In the genomic region with DNA sequence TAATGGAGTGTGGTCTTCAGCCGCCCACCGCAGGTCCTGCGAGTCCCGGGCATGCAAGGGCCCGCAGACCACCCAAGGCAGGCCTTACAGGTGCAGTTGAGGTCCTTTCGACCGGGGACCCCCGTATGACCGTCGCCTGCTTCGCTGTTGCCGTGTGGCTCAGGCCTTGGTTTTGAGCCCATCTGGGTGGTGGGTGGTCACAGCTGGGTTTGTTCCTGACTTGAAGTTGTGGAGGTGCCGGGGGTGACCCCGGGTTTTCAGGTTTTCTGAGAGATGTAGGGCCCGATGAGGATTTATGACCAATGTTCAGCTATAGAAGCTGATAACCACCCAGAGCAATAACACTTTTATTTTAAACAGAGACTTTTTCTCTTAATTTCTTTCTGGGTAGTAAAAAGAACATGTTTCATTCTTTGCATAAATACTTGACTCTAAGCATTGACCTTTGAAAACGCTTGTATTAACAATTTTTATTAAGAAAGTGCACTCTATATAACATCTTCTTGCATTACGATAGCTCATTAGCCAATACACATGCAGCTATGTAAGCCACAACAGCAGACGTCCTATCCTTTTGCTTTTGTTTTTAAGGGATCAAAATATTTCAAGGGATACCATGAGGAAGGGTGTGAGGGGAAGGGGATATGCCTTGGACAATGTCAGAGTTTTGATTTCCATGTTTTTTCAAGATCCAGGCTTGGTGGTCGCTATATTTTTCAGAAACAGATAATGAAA, we compare ENCODE assay signal across 19 cellular contexts. TPM values are rescaled to one million over a fixed set of nuclear protein-coding genes. Genes with fewer than 3 reads are reported as not detected.
A peak's percentile ranks its signal among the peaks of the same experiment; 100 is the strongest.
DNase-seq lines count a peak whose midpoint lies in the region; ATAC-seq and TF ChIP-seq lines count a peak whose summit lies in the region.
"Had no signal": no experiment of that assay in that cellular context is flagged by ENCODE, and none has a peak within 500 bp of the region (broad histone marks: within the 10 kb centered on the region; RNA-seq: fewer than 3 reads in every experiment).

No MANE protein-coding gene starts in this region.

- H3K4me3 ChIP-seq in GM23338 (peak overlapping the region; percentile 75), adipocyte (ENCODE audit: low read length) (peak overlapping the region; percentile 83), foreskin fibroblast (ENCODE audit: low read depth in 1 of 2, low read length in 2 of 2) (peak overlapping the region; percentile 41 to 46), skeletal muscle satellite cell (ENCODE audit: low read length) (peak overlapping the region; percentile 79)

- H3K27ac ChIP-seq in GM23338 (ENCODE audit: low read depth), result no peak overlapping the region
- H3K27ac ChIP-seq: KMS-11 had no signal

- peaks cover 3% of the 10 kb centered on the region; the same call in 1 of the 2 replicates for H4K20me1 ChIP-seq in GM23338 (replicated peaks; ENCODE audit: insufficient read depth)

- H3K9me3 ChIP-seq in adipocyte (ENCODE audit: control insufficient read depth, low read length) (no peaks in the 10 kb centered on the region), skeletal muscle satellite cell (replicated peaks; ENCODE audit: low read length) (no peaks in the 10 kb centered on the region)

- H3K4me1 ChIP-seq in GM23338 (ENCODE audit: insufficient read depth) (peaks cover 20% of the 10 kb centered on the region), adipocyte (ENCODE audit: control insufficient read depth, insufficient read depth, low read length) (peaks cover 51% of the 10 kb centered on the region), skeletal muscle satellite cell (ENCODE audit: control insufficient read depth, insufficient read depth, low read length) (peaks cover 89% of the 10 kb centered on the region)

- H3K4me1 Mint-ChIP-seq in GM23338, result peaks cover 34% of the 10 kb centered on the region
- H3K4me1 Mint-ChIP-seq in stimulated activated naive CD8-positive, alpha-beta T cell treated with anti-CD3 and anti-CD28 coated beads, Interleukin-15, amount 100 ng/mL, for 72 hours, result peaks cover 23% of the 10 kb centered on the region

- peaks cover 7% of the 10 kb centered on the region for H3F3A ChIP-seq in GM23338 (replicated peaks; ENCODE audit: low read depth)

- H3K4me3 Mint-ChIP-seq in GM23338, result peak overlapping the region; percentile 81
- H3K4me3 Mint-ChIP-seq in stimulated activated naive CD8-positive, alpha-beta T cell treated with anti-CD3 and anti-CD28 coated beads, Interleukin-15, amount 100 ng/mL, for 72 hours, result no peak overlapping the region
- H3K4me3 Mint-ChIP-seq: activated CD8-positive, alpha-beta memory T cell treated with anti-CD3 and anti-CD28 coated beads, Interleukin-2, amount 10 ng/mL, durations not matched to agents 7 days and 5 days; activated naive CD4-positive, alpha-beta T cell treated with anti-CD3 and anti-CD28 coated beads for 36 hours; immature natural killer cell had no signal

- H3K79me2 ChIP-seq in GM23338 (replicated peaks; ENCODE audit: insufficient read depth), result no peaks in the 10 kb centered on the region

- ATAC-seq in GM23338 (no peak), GM18909 (IDR thresholded peaks at IDR 0.05; ENCODE audit: poor library complexity, unreplicated experiment) (no peak)
- ATAC-seq in stimulated activated naive CD8-positive, alpha-beta T cell treated with anti-CD3 and anti-CD28 coated beads, Interleukin-15, amount 100 ng/mL, for 72 hours, result no peak
- ATAC-seq: activated CD8-positive, alpha-beta memory T cell treated with anti-CD3 and anti-CD28 coated beads, Interleukin-2, amount 10 ng/mL, durations not matched to agents 7 days and 5 days; esophagus mucosa had no signal

- no peak overlapping the region for H3K27ac Mint-ChIP-seq in GM23338
- no peak overlapping the region for H3K27ac Mint-ChIP-seq in stimulated activated naive CD8-positive, alpha-beta T cell treated with anti-CD3 and anti-CD28 coated beads, Interleukin-15, amount 100 ng/mL, for 72 hours
- H3K27ac Mint-ChIP-seq: activated CD8-positive, alpha-beta memory T cell treated with anti-CD3 and anti-CD28 coated beads, Interleukin-2, amount 10 ng/mL, durations not matched to agents 7 days and 5 days; activated naive CD4-positive, alpha-beta T cell treated with anti-CD3 and anti-CD28 coated beads for 36 hours; immature natural killer cell had no signal

- TF ChIP-seq CTCF in GM23338 (conservative IDR thresholded peaks at IDR 0.05; ENCODE audit: low read depth in 2 of 2) (no peak), foreskin fibroblast (IDR thresholded peaks at IDR 0.05; ENCODE audit: low read depth, low read length) (no peak)

- no peaks in the 10 kb centered on the region; the same call in 2 of the 3 replicates for H3K9me3 Mint-ChIP-seq in GM23338
- no peaks in the 10 kb centered on the region for H3K9me3 Mint-ChIP-seq in stimulated activated naive CD8-positive, alpha-beta T cell treated with anti-CD3 and anti-CD28 coated beads, Interleukin-15, amount 100 ng/mL, for 72 hours
- H3K9me3 Mint-ChIP-seq: activated naive CD4-positive, alpha-beta T cell treated with anti-CD3 and anti-CD28 coated beads for 36 hours; immature natural killer cell had no signal

- DNase-seq in GM23338 (ENCODE audit: low spot score) (no peak), adipocyte (ENCODE audit: low read depth) (no peak), foreskin fibroblast (peak in 1 of 2 donors; percentile 44), T-helper 2 cell (no peak), NCI-H526 (lab: John Stamatoyannopoulos, UW) (no peak)
- DNase-seq in stimulated activated naive CD8-positive, alpha-beta T cell treated with anti-CD3 and anti-CD28 coated beads, Interleukin-15, amount 100 ng/mL, for 72 hours, result no peak
- DNase-seq: activated CD8-positive, alpha-beta memory T cell treated with anti-CD3 and anti-CD28 coated beads, Interleukin-2, amount 10 ng/mL, durations not matched to agents 7 days and 5 days; activated naive CD4-positive, alpha-beta T cell treated with anti-CD3 and anti-CD28 coated beads for 36 hours; cerebellar nuclear complex; immature natural killer cell; midbrain; NCI-H1694 treated with DMSO at 0.1 percent for 48 hours; SIG-M5; stimulated activated CD4-positive, alpha-beta T cell treated with anti-CD3 and anti-CD28 coated beads, Interleukin-2, amount 100 ng/mL, for 24 hours had no signal

- peaks cover 65% of the 10 kb centered on the region for H3K27me3 Mint-ChIP-seq in GM23338 (ENCODE audit: insufficient read depth, low read depth, poor library complexity)
- peaks cover 70% of the 10 kb centered on the region for H3K27me3 Mint-ChIP-seq in stimulated activated naive CD8-positive, alpha-beta T cell treated with anti-CD3 and anti-CD28 coated beads, Interleukin-15, amount 100 ng/mL, for 72 hours

- H3K27me3 ChIP-seq in GM23338 (ENCODE audit: insufficient read depth) (peaks cover 82% of the 10 kb centered on the region), adipocyte (replicated peaks; ENCODE audit: control insufficient read depth, insufficient read depth, low read length) (no peaks in the 10 kb centered on the region), skeletal muscle satellite cell (ENCODE audit: control insufficient read depth, insufficient read depth, low read length) (no peaks in the 10 kb centered on the region)

- H2AFZ ChIP-seq in GM23338, result peak overlapping the region; percentile 90; the same call in 1 of the 2 replicates

- H3K4me2 ChIP-seq in GM23338, result peak overlapping the region; percentile 93
- peak overlapping the region; percentile 90 for H3K4me2 ChIP-seq in skeletal muscle satellite cell (ENCODE audit: low read length)
- H3K4me2 ChIP-seq: KMS-11 had no signal

- H3K36me3 Mint-ChIP-seq in GM23338 (ENCODE audit: low read depth), result no peaks in the 10 kb centered on the region; the same call in 2 of the 3 replicates
- H3K36me3 Mint-ChIP-seq: activated CD8-positive, alpha-beta memory T cell treated with anti-CD3 and anti-CD28 coated beads, Interleukin-2, amount 10 ng/mL, durations not matched to agents 7 days and 5 days; immature natural killer cell had no signal

- H3K36me3 ChIP-seq in GM23338 (ENCODE audit: insufficient read depth), result no peaks in the 10 kb centered on the region
- H3K36me3 ChIP-seq in adipocyte (ENCODE audit: control insufficient read depth, insufficient read depth, low read length, severe bottlenecking), result no peaks in the 10 kb centered on the region
- H3K36me3 ChIP-seq in skeletal muscle satellite cell (ENCODE audit: insufficient read depth, low read length), result peaks cover 11% of the 10 kb centered on the region

- no peaks in the 10 kb centered on the region for H3K9me2 ChIP-seq in GM23338 (ENCODE audit: insufficient read depth)

- H3K9ac ChIP-seq in adipocyte (ENCODE audit: low read length) (peak overlapping the region; percentile 87), skeletal muscle satellite cell (ENCODE audit: low read depth, low read length) (peak overlapping the region; percentile 98)
- H3K9ac ChIP-seq: KMS-11 had no signal

TF ChIP-seq in GM23338, 12 proteins besides CTCF, POLR2A, EP300 and RAD21:
- TF ChIP-seq POLR2AphosphoS5 (IDR thresholded peaks at IDR 0.05; ENCODE audit: low read depth), result no peak
- peak; percentile 27 for TF ChIP-seq EZH2 (IDR thresholded peaks at IDR 0.05; ENCODE audit: low read depth, unreplicated experiment)

RNA-seq across cellular contexts. Expression of a gene that starts 1.9 kb away (rescaled TPM):
- total RNA-seq in GM23338 (2014; rRNA removed; shearing (Covaris generic)), result 0.12 and 0.31 TPM in 2 replicates
- 0.05 TPM in 1 of 2 replicates, not detected in the other for polyA plus RNA-seq in GM23338 (2016; fragmentation: Nextera tagmentation; extraction: Ambion mirVana)
- total RNA-seq in skeletal muscle satellite cell (2012; rRNA removed), result 23.1 and 24.9 TPM in 2 replicates
- total RNA-seq: activated CD8-positive, alpha-beta memory T cell treated with anti-CD3 and anti-CD28 coated beads, Interleukin-2, amount 10 ng/mL, durations not matched to agents 7 days and 5 days; activated naive CD4-positive, alpha-beta T cell treated with anti-CD3 and anti-CD28 coated beads for 36 hours had no signal
- polyA plus RNA-seq: CD14-positive monocyte, immature natural killer cell had no signal

RNA-seq across cellular contexts. Expression of a gene that starts 13.6 kb away (rescaled TPM):
- total RNA-seq in GM23338 (2014; rRNA removed; shearing (Covaris generic)), result not detected in 2 replicates
- polyA plus RNA-seq in GM23338 (2016; fragmentation: Nextera tagmentation; extraction: Ambion mirVana), result 0.14 and 0.16 TPM in 2 replicates
- total RNA-seq in skeletal muscle satellite cell (2012; rRNA removed), result 3.0 and 3.5 TPM in 2 replicates
- total RNA-seq: activated CD8-positive, alpha-beta memory T cell treated with anti-CD3 and anti-CD28 coated beads, Interleukin-2, amount 10 ng/mL, durations not matched to agents 7 days and 5 days; activated naive CD4-positive, alpha-beta T cell treated with anti-CD3 and anti-CD28 coated beads for 36 hours had no signal
- polyA plus RNA-seq: CD14-positive monocyte, immature natural killer cell had no signal

RNA-seq across cellular contexts. Expression of a gene that starts 25.2 kb away (rescaled TPM):
- 8.1 and 12.6 TPM in 2 replicates for total RNA-seq in GM23338 (2014; rRNA removed; shearing (Covaris generic))
- 7.2 and 9.7 TPM in 2 replicates for polyA plus RNA-seq in GM23338 (2016; fragmentation: Nextera tagmentation; extraction: Ambion mirVana)
- total RNA-seq in skeletal muscle satellite cell (2012; rRNA removed), result 11.9 and 13.3 TPM in 2 replicates
